ENCODE assay signal across 16 cellular contexts in genomic region chr15:91886878-91887277, GRCh38.
"Had no signal": no experiment of that assay in that cellular context is flagged by ENCODE, and none has a peak within 500 bp of the region (broad histone marks: within the 10 kb centered on the region; RNA-seq: fewer than 3 reads in every experiment).

No MANE protein-coding gene starts in this region.

- H3K27ac Mint-ChIP-seq: activated CD8-positive, alpha-beta memory T cell treated with anti-CD3 and anti-CD28 coated beads, Interleukin-2, amount 10 ng/mL, durations not matched to agents 7 days and 5 days; activated naive CD8-positive, alpha-beta T cell treated with anti-CD3 and anti-CD28 coated beads, Interleukin-2, amount 10 ng/mL, durations not matched to agents 7 days and 5 days; nephron had no signal

- H3K36me3 Mint-ChIP-seq: activated CD8-positive, alpha-beta memory T cell treated with anti-CD3 and anti-CD28 coated beads, Interleukin-2, amount 10 ng/mL, durations not matched to agents 7 days and 5 days had no signal

- ATAC-seq: activated CD8-positive, alpha-beta memory T cell treated with anti-CD3 and anti-CD28 coated beads, Interleukin-2, amount 10 ng/mL, durations not matched to agents 7 days and 5 days; activated T-cell treated with anti-CD3 and anti-CD28 coated beads, Interleukin-2, amount 50 U/mL, for 4 hours; gastrocnemius medialis; left colon had no signal

- H3K4me3 ChIP-seq: coronary artery, gastrocnemius medialis, stomach, transverse colon had no signal

- H3K36me3 ChIP-seq: gastrocnemius medialis, stomach, transverse colon had no signal

- H3K9me3 ChIP-seq: gastrocnemius medialis, stomach, transverse colon had no signal

- DNase-seq: activated CD4-positive, alpha-beta T cell treated with anti-CD3 and anti-CD28 coated beads for 1 hour; activated CD4-positive, alpha-beta T cell treated with anti-CD3 and anti-CD28 coated beads, Interleukin-2, amount 50 U/mL, for 48 hours; activated CD8-positive, alpha-beta memory T cell treated with anti-CD3 and anti-CD28 coated beads, Interleukin-2, amount 10 ng/mL, durations not matched to agents 7 days and 5 days; activated gamma-delta T cell treated with Interleukin-2 at 50 U/mL for 16 hours; activated naive CD8-positive, alpha-beta T cell treated with anti-CD3 and anti-CD28 coated beads, Interleukin-2, amount 10 ng/mL, durations not matched to agents 7 days and 5 days; activated T-cell treated with anti-CD3 and anti-CD28 coated beads, Interleukin-2, amount 50 U/mL, for 4 hours; aorta; effector memory CD4-positive, alpha-beta T cell; gastrocnemius medialis; left colon; stimulated activated CD4-positive, alpha-beta T cell treated with anti-CD3 and anti-CD28 coated beads, Interleukin-15, amount 100 ng/mL, for 24 hours; stomach; transverse colon had no signal

- H3K27me3 Mint-ChIP-seq: activated CD8-positive, alpha-beta memory T cell treated with anti-CD3 and anti-CD28 coated beads, Interleukin-2, amount 10 ng/mL, durations not matched to agents 7 days and 5 days; activated naive CD8-positive, alpha-beta T cell treated with anti-CD3 and anti-CD28 coated beads, Interleukin-2, amount 10 ng/mL, durations not matched to agents 7 days and 5 days had no signal

- H3K9me3 Mint-ChIP-seq: activated naive CD8-positive, alpha-beta T cell treated with anti-CD3 and anti-CD28 coated beads, Interleukin-2, amount 10 ng/mL, durations not matched to agents 7 days and 5 days; activated T-cell treated with anti-CD3 and anti-CD28 coated beads, Interleukin-2, amount 50 U/mL, for 4 hours; nephron had no signal

- H3K27ac ChIP-seq: coronary artery, epithelial cell of prostate, stomach, transverse colon had no signal

- H3K4me3 Mint-ChIP-seq: activated CD8-positive, alpha-beta memory T cell treated with anti-CD3 and anti-CD28 coated beads, Interleukin-2, amount 10 ng/mL, durations not matched to agents 7 days and 5 days; activated naive CD8-positive, alpha-beta T cell treated with anti-CD3 and anti-CD28 coated beads, Interleukin-2, amount 10 ng/mL, durations not matched to agents 7 days and 5 days; activated T-cell treated with anti-CD3 and anti-CD28 coated beads, Interleukin-2, amount 50 U/mL, for 4 hours; nephron had no signal

- H3K27me3 ChIP-seq: gastrocnemius medialis, stomach, transverse colon had no signal
